ENCODE assay signal across 36 cellular contexts in genomic region chr9:6114424-6114823, GRCh38.
"Had no signal": no experiment of that assay in that cellular context is flagged by ENCODE, and none has a peak within 500 bp of the region (broad histone marks: within the 10 kb centered on the region; RNA-seq: fewer than 3 reads in every experiment).

No MANE protein-coding gene starts in this region.

- H3K27ac Mint-ChIP-seq: activated B cell treated with CpG ODN at 0.5 μM for 24 hours; activated CD4-positive, alpha-beta memory T cell treated with anti-CD3 and anti-CD28 coated beads for 36 hours; activated CD4-positive, alpha-beta T cell treated with anti-CD3 and anti-CD28 coated beads, Interleukin-2, amount 10 ng/mL, durations not matched to agents 24 days and 14 days; activated CD8-positive, alpha-beta memory T cell treated with anti-CD3 and anti-CD28 coated beads, Interleukin-2, amount 10 ng/mL, durations not matched to agents 7 days and 5 days; activated CD8-positive, alpha-beta T cell treated with anti-CD3 and anti-CD28 coated beads, Interleukin-2, amount 10 ng/mL, durations not matched to agents 7 days and 5 days; activated naive CD4-positive, alpha-beta T cell treated with anti-CD3 and anti-CD28 coated beads, Interleukin-2, amount 10 ng/mL, durations not matched to agents 7 days and 5 days; activated naive CD4-positive, alpha-beta T cell treated with anti-CD3 and anti-CD28 coated beads, Interleukin-2, amount 50 U/mL, for 24 hours; activated naive CD8-positive, alpha-beta T cell; activated naive CD8-positive, alpha-beta T cell treated with anti-CD3 and anti-CD28 coated beads, Interleukin-2, amount 10 ng/mL, durations not matched to agents 7 days and 5 days; activated naive CD8-positive, alpha-beta T cell treated with anti-CD3 and anti-CD28 coated beads, Interleukin-2, amount 50 U/mL, for 24 hours; activated T-cell treated with anti-CD3 and anti-CD28 coated beads, Interleukin-2, amount 50 U/mL, for 24 hours; activated T-helper 2 cell treated with anti-CD3 and anti-CD28 coated beads, Interferon-gamma antibody, Interleukin-2, Interleukin-4, amounts not matched to agents 10 μg/mL and 5 μg/mL and 100 μg/mL, durations not matched to agents 14 hours and 24 hours and 36 hours; brain; T-helper 1 cell treated with Interleukin-12 subunit alpha and Interleukin-12 subunit beta and Interleukin-4 antibody, amounts not matched to agents 30 μg/mL and 1 μg/mL, for 36 hours; T-helper 2 cell treated with Interferon-gamma antibody and Interleukin-4, amounts not matched to agents 5 μg/mL and 100 μg/mL, for 36 hours had no signal

- DNase-seq: activated B cell treated with CpG ODN at 0.5 μM for 24 hours; activated CD4-positive, alpha-beta memory T cell treated with anti-CD3 and anti-CD28 coated beads for 36 hours; activated CD4-positive, alpha-beta T cell treated with anti-CD3 and anti-CD28 coated beads for 4 hours; activated CD4-positive, alpha-beta T cell treated with anti-CD3 and anti-CD28 coated beads, Interleukin-2, amount 10 ng/mL, durations not matched to agents 24 days and 14 days; activated CD4-positive, alpha-beta T cell treated with anti-CD3 and anti-CD28 coated beads, Interleukin-2, amount 50 U/mL, for 1 hour; activated CD4-positive, alpha-beta T cell treated with anti-CD3 and anti-CD28 coated beads, Interleukin-2, amount 50 U/mL, for 4 hours; activated CD4-positive, CD25-positive, alpha-beta regulatory T cell treated with anti-CD3 and anti-CD28 coated beads, Interleukin-2, amount 50 U/mL, for 72 hours; activated CD8-positive, alpha-beta memory T cell treated with anti-CD3 and anti-CD28 coated beads for 24 hours; activated CD8-positive, alpha-beta memory T cell treated with anti-CD3 and anti-CD28 coated beads, Interleukin-2, amount 10 ng/mL, durations not matched to agents 7 days and 5 days; activated CD8-positive, alpha-beta memory T cell treated with anti-CD3 and anti-CD28 coated beads, Interleukin-2, amount 50 U/mL, for 48 hours; activated CD8-positive, alpha-beta T cell treated with anti-CD3 and anti-CD28 coated beads, Interleukin-2, amount 10 ng/mL, durations not matched to agents 7 days and 5 days; activated effector memory CD4-positive, alpha-beta T cell treated with Interleukin-2 at 50 U/mL for 16 hours; activated gamma-delta T cell; activated naive CD4-positive, alpha-beta T cell treated with anti-CD3 and anti-CD28 coated beads, Interleukin-2, amount 10 ng/mL, durations not matched to agents 7 days and 5 days; activated naive CD4-positive, alpha-beta T cell treated with Interleukin-2 at 50 U/mL for 16 hours; activated naive CD8-positive, alpha-beta T cell treated with anti-CD3 and anti-CD28 coated beads, Interleukin-2, amount 10 ng/mL, durations not matched to agents 7 days and 5 days; activated naive CD8-positive, alpha-beta T cell treated with anti-CD3 and anti-CD28 coated beads, Interleukin-2, amount 50 U/mL, for 24 hours; activated T-cell treated with anti-CD3 and anti-CD28 coated beads, Interleukin-2, amount 50 U/mL, for 24 hours; activated T-cell treated with anti-CD3 and anti-CD28 coated beads, Interleukin-2, amount 50 U/mL, for 48 hours; amygdala; anterior cingulate cortex; caudate nucleus; T-helper 1 cell; T-helper 2 cell; T-helper 9 cell had no signal

- H3K27me3 ChIP-seq: ascending aorta, cardiac muscle cell had no signal

- H3K4me3 Mint-ChIP-seq: activated B cell treated with CpG ODN at 0.5 μM for 24 hours; activated CD4-positive, alpha-beta memory T cell treated with anti-CD3 and anti-CD28 coated beads for 36 hours; activated CD4-positive, alpha-beta T cell treated with anti-CD3 and anti-CD28 coated beads, Interleukin-2, amount 10 ng/mL, durations not matched to agents 24 days and 14 days; activated CD8-positive, alpha-beta memory T cell treated with anti-CD3 and anti-CD28 coated beads, Interleukin-2, amount 10 ng/mL, durations not matched to agents 7 days and 5 days; activated CD8-positive, alpha-beta T cell treated with anti-CD3 and anti-CD28 coated beads, Interleukin-2, amount 10 ng/mL, durations not matched to agents 7 days and 5 days; activated naive CD4-positive, alpha-beta T cell treated with anti-CD3 and anti-CD28 coated beads, Interleukin-2, amount 10 ng/mL, durations not matched to agents 7 days and 5 days; activated naive CD4-positive, alpha-beta T cell treated with anti-CD3 and anti-CD28 coated beads, Interleukin-2, amount 50 U/mL, for 24 hours; activated naive CD8-positive, alpha-beta T cell; activated naive CD8-positive, alpha-beta T cell treated with anti-CD3 and anti-CD28 coated beads, Interleukin-2, amount 10 ng/mL, durations not matched to agents 7 days and 5 days; activated naive CD8-positive, alpha-beta T cell treated with anti-CD3 and anti-CD28 coated beads, Interleukin-2, amount 50 U/mL, for 24 hours; activated T-cell treated with anti-CD3 and anti-CD28 coated beads, Interleukin-2, amount 50 U/mL, for 24 hours; brain; central memory CD8-positive, alpha-beta T cell; T-helper 1 cell treated with Interleukin-12 subunit alpha and Interleukin-12 subunit beta and Interleukin-4 antibody, amounts not matched to agents 30 μg/mL and 1 μg/mL, for 36 hours; T-helper 2 cell treated with Interferon-gamma antibody and Interleukin-4, amounts not matched to agents 5 μg/mL and 100 μg/mL, for 36 hours had no signal

- H3K9me3 Mint-ChIP-seq: activated B cell treated with CpG ODN at 0.5 μM for 24 hours; activated CD4-positive, alpha-beta memory T cell treated with anti-CD3 and anti-CD28 coated beads for 36 hours; activated CD4-positive, alpha-beta T cell treated with anti-CD3 and anti-CD28 coated beads, Interleukin-2, amount 10 ng/mL, durations not matched to agents 24 days and 14 days; activated naive CD4-positive, alpha-beta T cell treated with anti-CD3 and anti-CD28 coated beads, Interleukin-2, amount 10 ng/mL, durations not matched to agents 7 days and 5 days; activated naive CD4-positive, alpha-beta T cell treated with anti-CD3 and anti-CD28 coated beads, Interleukin-2, amount 50 U/mL, for 24 hours; activated naive CD8-positive, alpha-beta T cell treated with anti-CD3 and anti-CD28 coated beads, Interleukin-2, amount 10 ng/mL, durations not matched to agents 7 days and 5 days; activated naive CD8-positive, alpha-beta T cell treated with anti-CD3 and anti-CD28 coated beads, Interleukin-2, amount 50 U/mL, for 24 hours; activated T-cell treated with anti-CD3 and anti-CD28 coated beads, Interleukin-2, amount 50 U/mL, for 24 hours; activated T-helper 2 cell treated with anti-CD3 and anti-CD28 coated beads, Interferon-gamma antibody, Interleukin-2, Interleukin-4, amounts not matched to agents 10 μg/mL and 5 μg/mL and 100 μg/mL, durations not matched to agents 14 hours and 24 hours and 36 hours; central memory CD8-positive, alpha-beta T cell; T-helper 1 cell treated with Interleukin-12 subunit alpha and Interleukin-12 subunit beta and Interleukin-4 antibody, amounts not matched to agents 30 μg/mL and 1 μg/mL, for 36 hours; T-helper 2 cell treated with Interferon-gamma antibody and Interleukin-4, amounts not matched to agents 5 μg/mL and 100 μg/mL, for 36 hours had no signal

- H3K4me1 Mint-ChIP-seq: activated B cell treated with CpG ODN at 0.5 μM for 24 hours; activated CD4-positive, alpha-beta T cell treated with anti-CD3 and anti-CD28 coated beads, Interleukin-2, amount 10 ng/mL, durations not matched to agents 24 days and 14 days; activated CD8-positive, alpha-beta memory T cell treated with anti-CD3 and anti-CD28 coated beads, Interleukin-2, amount 10 ng/mL, durations not matched to agents 7 days and 5 days; activated naive CD4-positive, alpha-beta T cell treated with anti-CD3 and anti-CD28 coated beads, Interleukin-2, amount 10 ng/mL, durations not matched to agents 7 days and 5 days; activated naive CD8-positive, alpha-beta T cell treated with anti-CD3 and anti-CD28 coated beads, Interleukin-2, amount 10 ng/mL, durations not matched to agents 7 days and 5 days; brain; central memory CD8-positive, alpha-beta T cell had no signal

- H3K36me3 ChIP-seq: ascending aorta, cardiac muscle cell had no signal

- H3K27ac ChIP-seq: ascending aorta, cardiac muscle cell, VCaP had no signal

- H3K4me3 ChIP-seq: ascending aorta, cardiac muscle cell had no signal

- H3K36me3 Mint-ChIP-seq: activated CD4-positive, alpha-beta memory T cell treated with anti-CD3 and anti-CD28 coated beads for 36 hours; activated CD8-positive, alpha-beta memory T cell treated with anti-CD3 and anti-CD28 coated beads, Interleukin-2, amount 10 ng/mL, durations not matched to agents 7 days and 5 days; activated naive CD4-positive, alpha-beta T cell treated with anti-CD3 and anti-CD28 coated beads, Interleukin-2, amount 10 ng/mL, durations not matched to agents 7 days and 5 days; activated naive CD4-positive, alpha-beta T cell treated with anti-CD3 and anti-CD28 coated beads, Interleukin-2, amount 50 U/mL, for 24 hours; activated naive CD8-positive, alpha-beta T cell; activated naive CD8-positive, alpha-beta T cell treated with anti-CD3 and anti-CD28 coated beads, Interleukin-2, amount 10 ng/mL, durations not matched to agents 7 days and 5 days; brain had no signal

- H3K27me3 Mint-ChIP-seq: activated CD4-positive, alpha-beta memory T cell treated with anti-CD3 and anti-CD28 coated beads for 36 hours; activated CD4-positive, alpha-beta T cell treated with anti-CD3 and anti-CD28 coated beads, Interleukin-2, amount 10 ng/mL, durations not matched to agents 24 days and 14 days; activated naive CD4-positive, alpha-beta T cell treated with anti-CD3 and anti-CD28 coated beads, Interleukin-2, amount 10 ng/mL, durations not matched to agents 7 days and 5 days; activated naive CD4-positive, alpha-beta T cell treated with anti-CD3 and anti-CD28 coated beads, Interleukin-2, amount 50 U/mL, for 24 hours; activated naive CD8-positive, alpha-beta T cell; activated naive CD8-positive, alpha-beta T cell treated with anti-CD3 and anti-CD28 coated beads, Interleukin-2, amount 10 ng/mL, durations not matched to agents 7 days and 5 days; activated naive CD8-positive, alpha-beta T cell treated with anti-CD3 and anti-CD28 coated beads, Interleukin-2, amount 50 U/mL, for 24 hours; activated T-cell treated with anti-CD3 and anti-CD28 coated beads, Interleukin-2, amount 50 U/mL, for 24 hours; brain had no signal

- H3K4me1 ChIP-seq: ascending aorta had no signal

- ATAC-seq: activated CD8-positive, alpha-beta memory T cell treated with anti-CD3 and anti-CD28 coated beads, Interleukin-2, amount 10 ng/mL, durations not matched to agents 7 days and 5 days; activated CD8-positive, alpha-beta T cell treated with anti-CD3 and anti-CD28 coated beads, Interleukin-2, amount 10 ng/mL, durations not matched to agents 7 days and 5 days; activated naive CD8-positive, alpha-beta T cell treated with anti-CD3 and anti-CD28 coated beads, Interleukin-2, amount 50 U/mL, for 24 hours had no signal

- H3K9me3 ChIP-seq: ascending aorta had no signal

- FAIRE-seq: TTC549 had no signal
